24 cellular contexts compared by ENCODE assay signal in the genomic region with DNA sequence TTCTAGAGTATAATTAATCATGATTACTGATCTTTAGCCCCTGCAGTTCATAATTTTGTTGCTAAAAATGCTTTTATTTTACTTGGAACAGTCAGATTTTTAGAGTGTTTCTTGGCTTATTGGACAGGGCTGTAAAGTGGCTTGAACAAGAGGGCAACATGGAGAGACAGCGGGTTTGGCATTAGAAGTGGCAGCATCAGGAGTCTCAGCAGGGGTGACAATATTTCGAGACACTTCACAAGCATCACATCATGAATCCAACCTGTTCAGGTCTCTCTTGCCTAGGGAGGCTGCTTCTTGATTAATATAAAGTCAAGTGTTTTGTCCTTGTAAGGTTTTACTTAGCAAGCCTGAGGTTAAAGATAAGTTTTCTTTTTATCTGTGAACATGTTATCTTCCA.
"Had no signal": no experiment of that assay in that cellular context is flagged by ENCODE, and none has a peak within 500 bp of the region (broad histone marks: within the 10 kb centered on the region; RNA-seq: fewer than 3 reads in every experiment).

No MANE protein-coding gene starts in this region.

- H3K27me3 Mint-ChIP-seq: activated naive CD8-positive, alpha-beta T cell; effector memory CD8-positive, alpha-beta T cell had no signal

- DNase-seq: activated CD4-positive, alpha-beta T cell treated with anti-CD3 and anti-CD28 coated beads for 48 hours; activated CD4-positive, alpha-beta T cell treated with anti-CD3 and anti-CD28 coated beads, Interleukin-2, amount 50 U/mL, for 48 hours; activated CD8-positive, alpha-beta memory T cell treated with anti-CD3 and anti-CD28 coated beads for 24 hours; activated effector memory CD4-positive, alpha-beta T cell treated with Interleukin-2 at 50 U/mL for 16 hours; activated naive CD4-positive, alpha-beta T cell treated with Interleukin-2 at 50 U/mL for 16 hours; aorta; cortex of kidney; effector memory CD8-positive, alpha-beta T cell; erythroblast; gastrocnemius medialis; islet precursor cell; left ventricle myocardium superior; mammary epithelial cell; nucleus accumbens; pancreas; stimulated activated naive CD4-positive, alpha-beta T cell treated with Interleukin-2 at 50 U/mL for 16 hours; T-helper 9 cell; transverse colon had no signal

- H3K4me1 Mint-ChIP-seq: brain had no signal

- H2AFZ ChIP-seq: hepatocyte had no signal

- H3K27ac Mint-ChIP-seq: activated naive CD8-positive, alpha-beta T cell; brain; effector memory CD8-positive, alpha-beta T cell had no signal

- H3K9me3 Mint-ChIP-seq: brain had no signal

- H3K36me3 ChIP-seq: cardiac muscle cell, gastrocnemius medialis, pancreas, right atrium auricular region, transverse colon had no signal

- H3K36me3 Mint-ChIP-seq: activated naive CD8-positive, alpha-beta T cell; brain had no signal

- H3K79me2 ChIP-seq: hepatocyte had no signal

- H3K27me3 ChIP-seq: cardiac muscle cell, gastrocnemius medialis, hepatocyte, pancreas, right atrium auricular region, transverse colon had no signal

- ATAC-seq: effector memory CD8-positive, alpha-beta T cell; gastrocnemius medialis; left ventricle myocardium superior; pancreas had no signal

- H3K4me3 Mint-ChIP-seq: activated naive CD8-positive, alpha-beta T cell; brain; effector memory CD8-positive, alpha-beta T cell had no signal

- H3K4me1 ChIP-seq: gastrocnemius medialis, pancreas, right atrium auricular region, transverse colon had no signal

- H3K4me3 ChIP-seq: cardiac muscle cell, gastrocnemius medialis, hepatocyte, pancreas, right atrium auricular region, transverse colon had no signal

- H3K4me2 ChIP-seq: hepatocyte had no signal

- H3K9me3 ChIP-seq: gastrocnemius medialis, pancreas, right atrium auricular region, transverse colon had no signal

- H3K27ac ChIP-seq: cardiac muscle cell, gastrocnemius medialis, hepatocyte, pancreas, right atrium auricular region, transverse colon, VCaP had no signal
